ENCODE assay signal across 8 cellular contexts in genomic region chr19:40716655-40717324, GRCh38. TPM values are rescaled to one million over a fixed set of nuclear protein-coding genes. Genes with fewer than 3 reads are reported as not detected.
DNase-seq lines count a peak whose midpoint lies in the region; ATAC-seq and TF ChIP-seq lines count a peak whose summit lies in the region.

Gene COQ8B (minus strand): TSS chr19:40716886. CDS start chr19:40714632, 2,254 bp downstream.
Gene ITPKC (plus strand): TSS chr19:40717112. CDS start chr19:40717136, 24 bp downstream.

- H3K27ac ChIP-seq in BLaER1 treated with 17β-estradiol and CSF1 and Interleukin-3, amounts not matched to agents 10 nM and 100 nM = peak within 1 kb of the TSS; percentile 72 to 90 (median 86)
- peak within 1 kb of the TSS; percentile 94 to 98 for H3K27ac ChIP-seq in coronary artery

- peaks cover 58 to 72% (median 65%) of the 10 kb centered on the region in 10 experiments for H3K4me1 ChIP-seq in BLaER1 treated with 17β-estradiol and CSF1 and Interleukin-3, amounts not matched to agents 10 nM and 100 nM

- TF ChIP-seq CTCF in coronary artery (IDR thresholded peaks at IDR 0.05) = no peak

- peak within 1 kb of the TSS; percentile 90 for H3K4me3 Mint-ChIP-seq in activated CD4-positive, alpha-beta T cell treated with anti-CD3 and anti-CD28 coated beads, Interleukin-2, amount 10 ng/mL, durations not matched to agents 24 days and 14 days

- H3K4me3 ChIP-seq in BLaER1 treated with 17β-estradiol and CSF1 and Interleukin-3, amounts not matched to agents 10 nM and 100 nM = peak within 1 kb of the TSS; percentile 71 to 93 (median 83)
- peak within 1 kb of the TSS; percentile 94 for H3K4me3 ChIP-seq in coronary artery

- H3K4me2 ChIP-seq in BLaER1 treated with 17β-estradiol and CSF1 and Interleukin-3, amounts not matched to agents 10 nM and 100 nM = peak within 1 kb of the TSS; percentile 84 to 100 (median 97)

- peaks cover 0 to 15% (median 4%) of the 10 kb centered on the region in 11 experiments; a peak in 5 of 22 replicates for H3K36me3 ChIP-seq in BLaER1 treated with 17β-estradiol and CSF1 and Interleukin-3, amounts not matched to agents 10 nM and 100 nM

- DNase-seq in NCI-H526 (lab: John Stamatoyannopoulos, UW) (peak; percentile 95 to 100), coronary artery (ENCODE audit: low spot score) (peak; percentile 100), left colon (peak; percentile 100)
- peak; percentile 100 for DNase-seq in activated CD4-positive, alpha-beta T cell treated with anti-CD3 and anti-CD28 coated beads, Interleukin-2, amount 10 ng/mL, durations not matched to agents 24 days and 14 days
- peak; percentile 100 for DNase-seq in stimulated activated CD4-positive, alpha-beta T cell treated with anti-CD3 and anti-CD28 coated beads, Interleukin-1b, Interleukin-23, amount 100 ng/mL, for 4 hours (ENCODE audit: low read depth in 2 of 2)

- peaks cover 0 to 34% (median 8%) of the 10 kb centered on the region in 11 experiments; a peak in 9 of 22 replicates for H4K20me1 ChIP-seq in BLaER1 treated with 17β-estradiol and CSF1 and Interleukin-3, amounts not matched to agents 10 nM and 100 nM

- H3K4me1 Mint-ChIP-seq in activated CD4-positive, alpha-beta T cell treated with anti-CD3 and anti-CD28 coated beads, Interleukin-2, amount 10 ng/mL, durations not matched to agents 24 days and 14 days = peaks cover 52% of the 10 kb centered on the region

- ATAC-seq in GM19328 (IDR thresholded peaks at IDR 0.05; ENCODE audit: unreplicated experiment) (peak; percentile 68), HG03469 (IDR thresholded peaks at IDR 0.05; ENCODE audit: unreplicated experiment) (peak; percentile 44), left colon (peak; percentile 68)

- intact Hi-C loops in activated CD4-positive, alpha-beta T cell treated with anti-CD3 and anti-CD28 coated beads, Interleukin-2, amount 10 ng/mL, durations not matched to agents 24 days and 14 days (cut with micrococcal nuclease) = loop anchor here (1.0 to 10.0 kb wide), 7 partner anchors 34 to 546 kb away; partner anchors contain the start of genes ACTMAP and RAB4B
- intact Hi-C loops in left colon (cut with DNase I, micrococcal nuclease) = no loop called here

- H3K27me3 ChIP-seq in BLaER1 treated with 17β-estradiol and CSF1 and Interleukin-3, amounts not matched to agents 10 nM and 100 nM = no peaks in the 10 kb centered on the region

- H3K27ac Mint-ChIP-seq in activated CD4-positive, alpha-beta T cell treated with anti-CD3 and anti-CD28 coated beads, Interleukin-2, amount 10 ng/mL, durations not matched to agents 24 days and 14 days = peak within 1 kb of the TSS; percentile 94

- peaks cover 22% of the 10 kb centered on the region for H3K36me3 Mint-ChIP-seq in activated CD4-positive, alpha-beta T cell treated with anti-CD3 and anti-CD28 coated beads, Interleukin-2, amount 10 ng/mL, durations not matched to agents 24 days and 14 days (ENCODE audit: low read depth)

- H3K9me3 Mint-ChIP-seq in activated CD4-positive, alpha-beta T cell treated with anti-CD3 and anti-CD28 coated beads, Interleukin-2, amount 10 ng/mL, durations not matched to agents 24 days and 14 days = no peaks in the 10 kb centered on the region

- no peaks in the 10 kb centered on the region for H3K27me3 Mint-ChIP-seq in activated CD4-positive, alpha-beta T cell treated with anti-CD3 and anti-CD28 coated beads, Interleukin-2, amount 10 ng/mL, durations not matched to agents 24 days and 14 days

- H3K9ac ChIP-seq in BLaER1 treated with 17β-estradiol and CSF1 and Interleukin-3, amounts not matched to agents 10 nM and 100 nM = peak within 1 kb of the TSS; percentile 78 to 94 (median 90)

- no peaks in the 10 kb centered on the region for H3K9me3 ChIP-seq in BLaER1 treated with 17β-estradiol and CSF1 and Interleukin-3, amounts not matched to agents 10 nM and 100 nM (replicated peaks in 1 of 11)

RNA-seq across cellular contexts. Expression of gene COQ8B, which starts in this region (rescaled TPM):
- total RNA-seq in activated CD4-positive, alpha-beta T cell treated with anti-CD3 and anti-CD28 coated beads, Interleukin-2, amount 10 ng/mL, durations not matched to agents 24 days and 14 days = 32.5 and 33.4 TPM in 2 replicates
- total RNA-seq in left colon = 10 to 100 TPM; 28.5 to 41.5 TPM

RNA-seq across cellular contexts. Expression of gene ITPKC, which starts in this region (rescaled TPM):
- 7.7 and 8.6 TPM in 2 replicates for total RNA-seq in activated CD4-positive, alpha-beta T cell treated with anti-CD3 and anti-CD28 coated beads, Interleukin-2, amount 10 ng/mL, durations not matched to agents 24 days and 14 days
- total RNA-seq in left colon = 10 to 100 TPM; 24.3 to 24.5 TPM

Comparison
In these comparisons a context has a peak if more than half of its experiments do, and no peak if none do; other contexts are left out.
1. Peak in every context shown above with its lines: DNase-seq, ATAC-seq, H3K4me3 ChIP-seq and H3K27ac ChIP-seq.